Comparison of ENCODE assay signal across 9 cellular contexts in genomic region chr19:48696353-48697010, GRCh38. TPM values are rescaled to one million over a fixed set of nuclear protein-coding genes. Genes with fewer than 3 reads are reported as not detected.
DNase-seq lines count a peak whose midpoint lies in the region; ATAC-seq, FAIRE-seq and TF ChIP-seq lines count a peak whose summit lies in the region.
"Had no signal": no experiment of that assay in that cellular context is flagged by ENCODE, and none has a peak within 500 bp of the region (broad histone marks: within the 10 kb centered on the region; RNA-seq: fewer than 3 reads in every experiment).

No MANE protein-coding gene starts in this region.

- no peak for TF ChIP-seq POLR2A in stomach (IDR thresholded peaks at IDR 0.05)

- intact Hi-C loops in stomach (cut with DNase I; ENCODE audit: low total_unique reads): no loop called here

- peak overlapping the region; percentile 86 to 94 (median 88) for H3K27ac ChIP-seq in stomach

- no peaks in the 10 kb centered on the region for H3K9me3 Mint-ChIP-seq in T-helper 2 cell treated with Interferon-gamma antibody and Interleukin-4, amounts not matched to agents 5 μg/mL and 100 μg/mL, for 36 hours

- peaks cover 17 to 36% (median 26%) of the 10 kb centered on the region in 4 donors for H3K4me1 ChIP-seq in stomach

- H3K27ac Mint-ChIP-seq in T-helper 2 cell treated with Interferon-gamma antibody and Interleukin-4, amounts not matched to agents 5 μg/mL and 100 μg/mL, for 36 hours: no peak overlapping the region

- WGBS in stomach, 5 donors: 4 to 6% (median 4%) methylated on average over 31 to 34 of the region's 34 CpGs

- ATAC-seq in left lobe of liver: peak; percentile 35

- peaks cover 15% of the 10 kb centered on the region for H3K27me3 Mint-ChIP-seq in T-helper 2 cell treated with Interferon-gamma antibody and Interleukin-4, amounts not matched to agents 5 μg/mL and 100 μg/mL, for 36 hours (ENCODE audit: low read depth)

- H3K4me1 Mint-ChIP-seq in T-helper 2 cell treated with Interferon-gamma antibody and Interleukin-4, amounts not matched to agents 5 μg/mL and 100 μg/mL, for 36 hours (ENCODE audit: low read depth): peaks cover 7% of the 10 kb centered on the region

- peaks cover 0 to 23% (median 8%) of the 10 kb centered on the region in 3 donors for H3K27me3 ChIP-seq in stomach

- TF ChIP-seq CTCF in astrocyte of the cerebellum (IDR thresholded peaks at IDR 0.05; ENCODE audit: low read depth, low read length, missing control alignments): no peak
- TF ChIP-seq CTCF in stomach (IDR thresholded peaks at IDR 0.05): no peak

- DNase-seq in T-helper 2 cell treated with Interferon-gamma antibody and Interleukin-4, amounts not matched to agents 5 μg/mL and 100 μg/mL, for 36 hours (ENCODE audit: low spot score): no peak
- DNase-seq in T-helper 2 cell (no peak), astrocyte of the cerebellum (ENCODE audit: low read depth) (no peak), left lobe of liver (ENCODE audit: low spot score) (no peak), stomach (peak; percentile 47), RCC 7860 (ENCODE audit: low spot score) (no peak), NCI-H1436 (lab: John Stamatoyannopoulos, UW) (no peak)
- DNase-seq in effector CD8-positive, alpha-beta T cell (lab: John Stamatoyannopoulos, UW): no peak

- peaks cover 0 to 11% (median 8%) of the 10 kb centered on the region in 4 donors for H3K36me3 ChIP-seq in stomach

- no peak for TF ChIP-seq EP300 in stomach (IDR thresholded peaks at IDR 0.05)

- H3K9me3 ChIP-seq in stomach: no peaks in the 10 kb centered on the region

- no peaks in the 10 kb centered on the region for H3K36me3 Mint-ChIP-seq in T-helper 2 cell treated with Interferon-gamma antibody and Interleukin-4, amounts not matched to agents 5 μg/mL and 100 μg/mL, for 36 hours (ENCODE audit: low read depth)

- H3K4me3 ChIP-seq in astrocyte of the cerebellum (ENCODE audit: low read depth, low read length) (peak overlapping the region; percentile 7), stomach (peak overlapping the region; percentile 40 to 58 (median 47))

- in situ Hi-C loops in astrocyte of the cerebellum (cut with HindIII; ENCODE audit: low sequenced_read_pairs): no loop called here

- H3K4me3 Mint-ChIP-seq in T-helper 2 cell treated with Interferon-gamma antibody and Interleukin-4, amounts not matched to agents 5 μg/mL and 100 μg/mL, for 36 hours: peak overlapping the region; percentile 26

- no peak for FAIRE-seq in RCC 7860 (lab: Jason Lieb, UNC)
- FAIRE-seq: endometrium had no signal

RNA-seq across cellular contexts. Expression of gene FUT2, which starts 0.7 kb away (rescaled TPM):
- total RNA-seq in left lobe of liver: not detected
- 10 to 100 TPM; 23.2 to 42.0 (median 33.2) TPM for total RNA-seq in stomach
- 10 to 100 TPM; 22.7 to 76.8 (median 25.8) TPM for polyA plus RNA-seq in stomach

RNA-seq across cellular contexts. Expression of gene MAMSTR, which starts 23.0 kb away (rescaled TPM):
- total RNA-seq in left lobe of liver (0.23 TPM), stomach (1 to 10 TPM in 1 of 5 donors, under 1 TPM in 1, not detected in 3; 0.55 to 3.6 TPM)
- 1 to 10 TPM in 2 of 3 donors, under 1 TPM in 1; 0.46 to 1.5 (median 1.5) TPM for polyA plus RNA-seq in stomach

RNA-seq across cellular contexts. Expression of gene NTN5, which starts 23.7 kb away (rescaled TPM):
- total RNA-seq in left lobe of liver (0.28 TPM), stomach (not detected)
- polyA plus RNA-seq in stomach: 1 to 10 TPM in 1 of 3 donors, not detected in 2; 1.3 TPM

RNA-seq across cellular contexts. Expression of gene RASIP1, which starts 43.9 kb away (rescaled TPM):
- total RNA-seq in left lobe of liver: 3.1 TPM
- total RNA-seq in stomach: 10 to 100 TPM in 1 of 5 donors, 1 to 10 TPM in 4; 4.7 to 26.8 (median 8.8) TPM
- 10 to 100 TPM; 11.1 to 44.9 (median 29.3) TPM for polyA plus RNA-seq in stomach

RNA-seq across cellular contexts. Expression of gene IZUMO1, which starts 50.2 kb away (rescaled TPM):
- not detected for total RNA-seq in left lobe of liver
- total RNA-seq in stomach: 10 to 100 TPM in 2 of 5 donors, under 1 TPM in 1, not detected in 2; 0.73 to 14.3 (median 10.7) TPM
- 1 to 10 TPM in 1 of 3 donors, under 1 TPM in 1, not detected in 1; 0.62 to 4.0 TPM for polyA plus RNA-seq in stomach

Comparison
In these comparisons a context has a peak if more than half of its experiments do, and no peak if none do; other contexts are left out.
1. RNA of gene FUT2, which starts 0.7 kb away (total RNA-seq): 23.2 to 42.0 TPM in stomach; not detected in left lobe of liver (single experiment); every median in the first group is over 10 times any median in the second.